25 cellular contexts compared by ENCODE assay signal in genomic region chr17:60164164-60164563, GRCh38. TPM values are rescaled to one million over a fixed set of nuclear protein-coding genes. Genes with fewer than 3 reads are reported as not detected.
DNase-seq lines count a peak whose midpoint lies in the region; ATAC-seq and TF ChIP-seq lines count a peak whose summit lies in the region.
"Had no signal": no experiment of that assay in that cellular context is flagged by ENCODE, and none has a peak within 500 bp of the region (broad histone marks: within the 10 kb centered on the region; RNA-seq: fewer than 3 reads in every experiment).

No MANE protein-coding gene starts in this region.

- H3K23ac ChIP-seq in H9 (ENCODE audit: insufficient read length, low read depth, low read length), result no peak overlapping the region

- no peak overlapping the region for H2BK120ac ChIP-seq in H9 (ENCODE audit: low read depth, low read length, poor library complexity, severe bottlenecking)

- H3K4me1 Mint-ChIP-seq in H9, result peaks cover 37 to 56% of the 10 kb centered on the region in 2 experiments
- H3K4me1 Mint-ChIP-seq in endodermal cell, result peaks cover 30% of the 10 kb centered on the region
- peaks cover 46% of the 10 kb centered on the region for H3K4me1 Mint-ChIP-seq in stimulated activated memory B cell treated with anti-CD40 and anti-IgM and Interleukin-4, amounts not matched to agents 10 μg/mL and 1 μg/mL and 100 μg/mL, for 72 hours

- no peaks in the 10 kb centered on the region for H3K79me1 ChIP-seq in H9 (ENCODE audit: insufficient read depth, low read depth, low read length, poor library complexity, severe bottlenecking)

- H3K4me3 ChIP-seq in endodermal cell (ENCODE audit: low read length) (no peak overlapping the region), parathyroid adenoma (ENCODE audit: low read depth, low read length) (no peak overlapping the region), PC-3 (ENCODE audit: low read length) (no peak overlapping the region), ovary (no peak overlapping the region)
- H3K4me3 ChIP-seq: A549; BLaER1 treated with 17β-estradiol and CSF1 and Interleukin-3, amounts not matched to agents 10 nM and 100 nM; GM23248; HAP-1; MG63; SK-N-MC had no signal

- H3K27me3 Mint-ChIP-seq in H9 (ENCODE audit: low read depth) (peaks cover 12% of the 10 kb centered on the region), endodermal cell (ENCODE audit: insufficient read depth) (peaks cover 11% of the 10 kb centered on the region)
- peaks cover 54% of the 10 kb centered on the region for H3K27me3 Mint-ChIP-seq in stimulated activated memory B cell treated with anti-CD40 and anti-IgM and Interleukin-4, amounts not matched to agents 10 μg/mL and 1 μg/mL and 100 μg/mL, for 72 hours

- H3K56ac ChIP-seq in H9 (ENCODE audit: insufficient read length, low read depth, low read length), result no peak overlapping the region

- H3K14ac ChIP-seq in H9 (ENCODE audit: insufficient read depth, low read length), result no peak overlapping the region

- no peak overlapping the region for H2BK15ac ChIP-seq in H9 (ENCODE audit: low read depth, low read length)

- no peaks in the 10 kb centered on the region for H3K27me3 ChIP-seq in H9 (ENCODE audit: insufficient read depth, low read length)
- H3K27me3 ChIP-seq in endodermal cell (ENCODE audit: control insufficient read depth, insufficient read depth, low read length, poor library complexity, severe bottlenecking), result no peaks in the 10 kb centered on the region
- H3K27me3 ChIP-seq in parathyroid adenoma (ENCODE audit: control insufficient read depth, insufficient read depth, low read length), result no peaks in the 10 kb centered on the region
- H3K27me3 ChIP-seq in PC-3 (ENCODE audit: low read length), result no peaks in the 10 kb centered on the region
- no peaks in the 10 kb centered on the region for H3K27me3 ChIP-seq in ovary
- H3K27me3 ChIP-seq: BLaER1 treated with 17β-estradiol and CSF1 and Interleukin-3, amounts not matched to agents 10 nM and 100 nM; MG63 had no signal

- no TSS peak for BruUV-seq in PC-3 (replicated peaks; lab: Mats Ljungman, UMichigan)

- H3K36me3 ChIP-seq in endodermal cell (ENCODE audit: control insufficient read depth, insufficient read depth, low read length) (no peaks in the 10 kb centered on the region), parathyroid adenoma (ENCODE audit: control insufficient read depth, insufficient read depth, low read length) (no peaks in the 10 kb centered on the region), PC-3 (ENCODE audit: low read depth, low read length) (no peaks in the 10 kb centered on the region), ovary (no peaks in the 10 kb centered on the region)
- H3K36me3 ChIP-seq: BLaER1 treated with 17β-estradiol and CSF1 and Interleukin-3, amounts not matched to agents 10 nM and 100 nM; HAP-1; MG63 had no signal

- H4K20me1 ChIP-seq in H9 (ENCODE audit: control insufficient read depth, insufficient read depth, insufficient read length) (peaks cover 2% of the 10 kb centered on the region), PC-3 (ENCODE audit: low read length) (no peaks in the 10 kb centered on the region)
- H4K20me1 ChIP-seq: BLaER1 treated with 17β-estradiol and CSF1 and Interleukin-3, amounts not matched to agents 10 nM and 100 nM had no signal

- no peak overlapping the region for H4K5ac ChIP-seq in H9 (ENCODE audit: insufficient read length, low read depth, low read length)

- H3K27ac ChIP-seq in H9 (ENCODE audit: insufficient read length, low read depth, low read length), result no peak overlapping the region
- no peak overlapping the region for H3K27ac ChIP-seq in endodermal cell (ENCODE audit: low read depth, low read length)
- peak overlapping the region; percentile 36 for H3K27ac ChIP-seq in parathyroid adenoma
- H3K27ac ChIP-seq in PC-3 (ENCODE audit: low read length), result no peak overlapping the region
- H3K27ac ChIP-seq in ovary, result no peak overlapping the region
- H3K27ac ChIP-seq: A549; BLaER1 treated with 17β-estradiol and CSF1 and Interleukin-3, amounts not matched to agents 10 nM and 100 nM; GM23248; RWPE1; SK-N-MC had no signal

- H3K18ac ChIP-seq in H9 (ENCODE audit: insufficient read length, low read depth, low read length), result no peak overlapping the region

- H3K9me3 ChIP-seq in H9 (ENCODE audit: control insufficient read depth, low read depth, low read length) (no peaks in the 10 kb centered on the region), endodermal cell (ENCODE audit: control insufficient read depth, low read length) (no peaks in the 10 kb centered on the region), parathyroid adenoma (ENCODE audit: control insufficient read depth, low read length) (no peaks in the 10 kb centered on the region), PC-3 (ENCODE audit: low read length) (no peaks in the 10 kb centered on the region), ovary (no peaks in the 10 kb centered on the region)
- H3K9me3 ChIP-seq: A549; BLaER1 treated with 17β-estradiol and CSF1 and Interleukin-3, amounts not matched to agents 10 nM and 100 nM; HAP-1; MG63 had no signal

- H3K36me3 Mint-ChIP-seq in H9 (ENCODE audit: insufficient read depth in 1 of 3, low read depth in 3 of 3) (no peaks in the 10 kb centered on the region), endodermal cell (ENCODE audit: low read depth) (no peaks in the 10 kb centered on the region)
- H3K36me3 Mint-ChIP-seq in stimulated activated memory B cell treated with anti-CD40 and anti-IgM and Interleukin-4, amounts not matched to agents 10 μg/mL and 1 μg/mL and 100 μg/mL, for 72 hours, result no peaks in the 10 kb centered on the region

- H3K23me2 ChIP-seq in H9 (ENCODE audit: insufficient read length, low read depth, low read length, poor library complexity, severe bottlenecking), result no peaks in the 10 kb centered on the region

- H2BK20ac ChIP-seq in H9 (ENCODE audit: low read depth, low read length, poor library complexity, severe bottlenecking), result no peak overlapping the region

- no peak overlapping the region for H2BK5ac ChIP-seq in H9 (ENCODE audit: insufficient read length, low read length)

- peaks cover 7% of the 10 kb centered on the region; the same call in 1 of the 2 replicates for H3K4me1 ChIP-seq in H9 (ENCODE audit: insufficient read depth, low read length)
- no peaks in the 10 kb centered on the region for H3K4me1 ChIP-seq in endodermal cell (ENCODE audit: control insufficient read depth, insufficient read depth, low read length)
- no peaks in the 10 kb centered on the region for H3K4me1 ChIP-seq in parathyroid adenoma
- H3K4me1 ChIP-seq in PC-3 (ENCODE audit: insufficient read depth, low read length), result peaks cover 12% of the 10 kb centered on the region; the same call in 1 of the 2 replicates
- no peaks in the 10 kb centered on the region for H3K4me1 ChIP-seq in ovary (ENCODE audit: insufficient read depth)
- H3K4me1 ChIP-seq: HAP-1 had no signal

- H3K4ac ChIP-seq in H9 (ENCODE audit: low read depth, low read length), result no peak overlapping the region

- H2AFZ ChIP-seq in H9 (ENCODE audit: low read length) (no peak overlapping the region), parathyroid adenoma (no peak overlapping the region), PC-3 (ENCODE audit: low read length) (no peak overlapping the region)
- H2AFZ ChIP-seq: GM23248 had no signal

- no peak overlapping the region for H2BK12ac ChIP-seq in H9 (ENCODE audit: insufficient read length, low read depth, low read length)

- H3K9ac ChIP-seq in H9 (ENCODE audit: extremely low read depth, insufficient read length, low read length) (no peak overlapping the region), endodermal cell (ENCODE audit: extremely low read depth, low read length, poor library complexity, severe bottlenecking) (no peak overlapping the region), parathyroid adenoma (no peak overlapping the region), PC-3 (ENCODE audit: low read length) (no peak overlapping the region)
- H3K9ac ChIP-seq: BLaER1 treated with 17β-estradiol and CSF1 and Interleukin-3, amounts not matched to agents 10 nM and 100 nM; GM23248 had no signal

- intact Hi-C loops in PC-3 (cut with micrococcal nuclease), result no loop called here
- intact Hi-C loops in ovary (cut with DNase I), result no loop called here

- H3K4me3 Mint-ChIP-seq in H9 (no peak overlapping the region), endodermal cell (no peak overlapping the region)
- no peak overlapping the region for H3K4me3 Mint-ChIP-seq in stimulated activated memory B cell treated with anti-CD40 and anti-IgM and Interleukin-4, amounts not matched to agents 10 μg/mL and 1 μg/mL and 100 μg/mL, for 72 hours
- H3K4me3 Mint-ChIP-seq: CD4-positive, alpha-beta T cell had no signal

- H3K27ac Mint-ChIP-seq in H9, result peak overlapping the region in 2 of 3 experiments; percentile 11 to 49; a peak in 1 of 7 replicates
- no peak overlapping the region for H3K27ac Mint-ChIP-seq in endodermal cell
- H3K27ac Mint-ChIP-seq in stimulated activated memory B cell treated with anti-CD40 and anti-IgM and Interleukin-4, amounts not matched to agents 10 μg/mL and 1 μg/mL and 100 μg/mL, for 72 hours, result no peak overlapping the region
- H3K27ac Mint-ChIP-seq: CD4-positive, alpha-beta T cell had no signal

- no peak for ATAC-seq in PC-3
- ATAC-seq in stimulated activated memory B cell treated with anti-CD40 and anti-IgM and Interleukin-4, amounts not matched to agents 10 μg/mL and 1 μg/mL and 100 μg/mL, for 72 hours, result no peak
- ATAC-seq: A549 had no signal

- TF ChIP-seq EP300 in ovary (IDR thresholded peaks at IDR 0.05), result no peak

- POLR2A ChIA-PET in HEK293T (lab: Yijun Ruan, JAX) (no interaction called here), PC-3 (lab: Charles Lee; ENCODE audit: unreplicated experiment) (no interaction called here)

- CTCF ChIA-PET in HEK293T (lab: Yijun Ruan, JAX), result interaction anchor here (1.7 kb wide), 1 partner anchor 22 kb away, joined by 4 read pairs; no protein-coding TSS in a partner anchor
- CTCF ChIA-PET in PC-3 (lab: Charles Lee), result no interaction called here

- TF ChIP-seq CTCF in H9 (conservative IDR thresholded peaks at IDR 0.05) (no peak), endodermal cell (conservative IDR thresholded peaks at IDR 0.05) (no peak), parathyroid adenoma (IDR thresholded peaks at IDR 0.05) (no peak), PC-3 (conservative IDR thresholded peaks at IDR 0.05; ENCODE audit: low read depth, low read length) (no peak), ovary (IDR thresholded peaks at IDR 0.05) (no peak)

- DNase-seq in H9, result no peak
- DNase-seq in HEK293T (ENCODE audit: extremely low spot score), result no peak
- DNase-seq in endodermal cell, result peak; percentile 22
- DNase-seq in PC-3, result no peak
- DNase-seq in ovary, result no peak
- DNase-seq: AML-193; CD4-positive, alpha-beta T cell; GM23248; KG1; MG63; NCI-H1105 treated with DMSO at 0.1 percent for 48 hours; NCI-H146; NCI-H2029; NCI-H446; NCI-H524 treated with DMSO at 0.1 percent for 48 hours; NCI-H774; NK-92 treated with Interleukin-12 subunit alpha and Interleukin-12 subunit beta, amount 100 ng/mL, for 24 hours; SHP77 treated with DMSO at 0.1 percent for 48 hours had no signal

- H4K8ac ChIP-seq in H9 (replicated peaks; ENCODE audit: insufficient read length, low read depth, low read length), result no peak overlapping the region

- no peaks in the 10 kb centered on the region for H3K9me3 Mint-ChIP-seq in H9
- no peaks in the 10 kb centered on the region for H3K9me3 Mint-ChIP-seq in endodermal cell
- H3K9me3 Mint-ChIP-seq in stimulated activated memory B cell treated with anti-CD40 and anti-IgM and Interleukin-4, amounts not matched to agents 10 μg/mL and 1 μg/mL and 100 μg/mL, for 72 hours, result no peaks in the 10 kb centered on the region
- H3K9me3 Mint-ChIP-seq: CD4-positive, alpha-beta T cell had no signal

- H4K91ac ChIP-seq in H9 (ENCODE audit: insufficient read length, low read depth, low read length), result no peak overlapping the region

- no peaks in the 10 kb centered on the region for H3K79me2 ChIP-seq in H9 (ENCODE audit: insufficient read depth, low read length)
- no peaks in the 10 kb centered on the region for H3K79me2 ChIP-seq in parathyroid adenoma
- no peaks in the 10 kb centered on the region for H3K79me2 ChIP-seq in PC-3 (ENCODE audit: low read length)

- no peaks in the 10 kb centered on the region for H3F3A ChIP-seq in PC-3 (ENCODE audit: low read length, unreplicated experiment)

- WGBS in H9 (ENCODE audit: extremely low coverage, insufficient read length, low lambda C conversion rate), result no CpG with 5 or more reads among the region's 6 CpGs
- WGBS in endodermal cell (ENCODE audit: insufficient coverage in 1 of 2, insufficient read length in 1 of 2), 2 experiments, result 91 to 93% methylated on average over 6 of the region's 6 CpGs
- WGBS in ovary, 3 donors, result 76 to 84% (median 82%) methylated on average over 6 of the region's 6 CpGs

- H3K9me2 ChIP-seq in PC-3 (replicated peaks; ENCODE audit: low read length), result no peaks in the 10 kb centered on the region

- no peak overlapping the region for H3K4me2 ChIP-seq in H9 (ENCODE audit: insufficient read depth, insufficient read length, low read length)
- no peak overlapping the region for H3K4me2 ChIP-seq in parathyroid adenoma (ENCODE audit: low read length)
- no peak overlapping the region for H3K4me2 ChIP-seq in PC-3 (ENCODE audit: low read length)
- H3K4me2 ChIP-seq: A549 had no signal

- H2AK5ac ChIP-seq in H9 (ENCODE audit: insufficient read length, low read length), result no peak overlapping the region

- no peak overlapping the region for H3T11ph ChIP-seq in H9 (ENCODE audit: low read length)

- TF ChIP-seq POLR2A in ovary (IDR thresholded peaks at IDR 0.05), result no peak

RNA-seq across cellular contexts. Expression of gene CA4, which starts 14.4 kb away (rescaled TPM):
- 1.4 and 1.7 TPM in 2 replicates for total RNA-seq in H9 (2021)
- total RNA-seq in endodermal cell, result 1 to 10 TPM; 1.5 to 3.0 TPM
- polyA plus RNA-seq in endodermal cell (2013, experiment 1 of 2), result 1.5 TPM
- polyA plus RNA-seq in endodermal cell (2013, experiment 2 of 2), result 0.66 TPM
- total RNA-seq in PC-3 (2014; rRNA removed), result not detected in 2 replicates
- total RNA-seq in ovary, result 10 to 100 TPM in 1 of 7 donors, 1 to 10 TPM in 6; 1.1 to 21.8 (median 3.1) TPM
- polyA plus RNA-seq in ovary, result 10 to 100 TPM in 1 of 2 donors, 1 to 10 TPM in 1; 9.4 to 39.3 TPM
- total RNA-seq: CD4-positive, alpha-beta T cell; GM23248 had no signal
- polyA plus RNA-seq: GM23248 had no signal

Comparison
In these comparisons a context has a peak if more than half of its experiments do, and no peak if none do; other contexts are left out.
1. H3K27ac Mint-ChIP-seq: peak in H9 (2 of 3); none in endodermal cell (single experiment) and stimulated activated memory B cell treated with anti-CD40 and anti-IgM and Interleukin-4, amounts not matched to agents 10 μg/mL and 1 μg/mL and 100 μg/mL, for 72 hours (single experiment).